12 cellular contexts compared by ENCODE assay signal in genomic region chr15:70463453-70463834, GRCh38.
DNase-seq lines count a peak whose midpoint lies in the region; ATAC-seq and TF ChIP-seq lines count a peak whose summit lies in the region.
"Had no signal": no experiment of that assay in that cellular context is flagged by ENCODE, and none has a peak within 500 bp of the region (broad histone marks: within the 10 kb centered on the region; RNA-seq: fewer than 3 reads in every experiment).

No MANE protein-coding gene starts in this region.

- H3K4me3 ChIP-seq in BLaER1 = no peak overlapping the region
- H3K4me3 ChIP-seq: suprapubic skin had no signal

- H3K4me2 ChIP-seq in BLaER1 = peak overlapping the region; percentile 27

- no peak overlapping the region for H3K9ac ChIP-seq in BLaER1

- H3K9me3 Mint-ChIP-seq in CD4-positive, alpha-beta T cell = no peaks in the 10 kb centered on the region
- no peaks in the 10 kb centered on the region for H3K9me3 Mint-ChIP-seq in activated CD4-positive, alpha-beta memory T cell treated with anti-CD3 and anti-CD28 coated beads for 36 hours

- no peaks in the 10 kb centered on the region for H3K36me3 Mint-ChIP-seq in CD4-positive, alpha-beta T cell (ENCODE audit: low read depth)
- no peaks in the 10 kb centered on the region for H3K36me3 Mint-ChIP-seq in activated CD4-positive, alpha-beta memory T cell treated with anti-CD3 and anti-CD28 coated beads for 36 hours

- H3K9me3 ChIP-seq in BLaER1 = no peaks in the 10 kb centered on the region
- H3K9me3 ChIP-seq in CD4-positive, alpha-beta T cell (ENCODE audit: control insufficient read depth, low read length) = no peaks in the 10 kb centered on the region
- H3K9me3 ChIP-seq: suprapubic skin had no signal

- no peak overlapping the region for H3K27ac ChIP-seq in BLaER1
- no peak overlapping the region for H3K27ac ChIP-seq in CD4-positive, alpha-beta T cell (ENCODE audit: low read depth, low read length)
- H3K27ac ChIP-seq: suprapubic skin had no signal

- peaks cover 19% of the 10 kb centered on the region; the same call in 1 of the 2 replicates for H4K20me1 ChIP-seq in BLaER1

- no peak for TF ChIP-seq CTCF in CD4-positive, alpha-beta T cell (IDR thresholded peaks at IDR 0.05)

- intact Hi-C loops in CD4-positive, alpha-beta T cell (cut with DNase I, micrococcal nuclease) = loop anchor here in 1 of 2 experiments (5.0 to 10.0 kb wide), 2 partner anchors 119 to 349 kb away; no protein-coding TSS in a partner anchor
- intact Hi-C loops in activated CD4-positive, alpha-beta memory T cell treated with anti-CD3 and anti-CD28 coated beads for 36 hours (cut with micrococcal nuclease) = loop anchor here (5.0 kb wide), 2 partner anchors 941 to 986 kb away; no protein-coding TSS in a partner anchor

- H3K4me1 Mint-ChIP-seq in CD4-positive, alpha-beta T cell (ENCODE audit: low read depth) = peaks cover 11% of the 10 kb centered on the region
- H3K4me1 Mint-ChIP-seq in activated CD4-positive, alpha-beta memory T cell treated with anti-CD3 and anti-CD28 coated beads for 36 hours (ENCODE audit: low read depth) = peaks cover 16% of the 10 kb centered on the region

- DNase-seq in NOMO-1 treated with DMSO at 0.1 percent for 48 hours (lab: John Stamatoyannopoulos, UW; ENCODE audit: unreplicated experiment) (peak; percentile 75), NCI-H2196 treated with DMSO at 0.1 percent for 48 hours (lab: John Stamatoyannopoulos, UW; ENCODE audit: unreplicated experiment) (no peak)
- DNase-seq in CD4-positive, alpha-beta T cell = no peak
- no peak for DNase-seq in activated CD4-positive, alpha-beta memory T cell treated with anti-CD3 and anti-CD28 coated beads for 36 hours
- DNase-seq: cortex of kidney, HCEC 1CT, NCI-H1930 had no signal

- H3K4me3 Mint-ChIP-seq in CD4-positive, alpha-beta T cell = no peak overlapping the region
- no peak overlapping the region for H3K4me3 Mint-ChIP-seq in activated CD4-positive, alpha-beta memory T cell treated with anti-CD3 and anti-CD28 coated beads for 36 hours

- ATAC-seq in GM19351 (IDR thresholded peaks at IDR 0.05; ENCODE audit: unreplicated experiment) (peak; percentile 30), HG02885 (IDR thresholded peaks at IDR 0.05; ENCODE audit: poor library complexity, unreplicated experiment) (peak; percentile 29), HG03095 (IDR thresholded peaks at IDR 0.05; ENCODE audit: unreplicated experiment) (no peak)
- no peak for ATAC-seq in CD4-positive, alpha-beta T cell (ENCODE audit: poor library complexity)

- POLR2A ChIA-PET in CD4-positive, alpha-beta T cell (lab: Charles Lee) = no interaction called here
- POLR2A ChIA-PET in activated CD4-positive, alpha-beta memory T cell treated with anti-CD3 and anti-CD28 coated beads for 36 hours (lab: Charles Lee) = interaction anchor here (0.5 to 0.6 kb wide), 2 partner anchors 71 to 177 kb away, joined by 4 to 5 read pairs; no protein-coding TSS in a partner anchor

- H3K27ac Mint-ChIP-seq in CD4-positive, alpha-beta T cell = no peak overlapping the region
- no peak overlapping the region for H3K27ac Mint-ChIP-seq in activated CD4-positive, alpha-beta memory T cell treated with anti-CD3 and anti-CD28 coated beads for 36 hours

- no peaks in the 10 kb centered on the region for H3K27me3 ChIP-seq in BLaER1
- H3K27me3 ChIP-seq in CD4-positive, alpha-beta T cell (ENCODE audit: control insufficient read depth, insufficient read depth, low read length) = no peaks in the 10 kb centered on the region
- H3K27me3 ChIP-seq: suprapubic skin had no signal

- CTCF ChIA-PET in CD4-positive, alpha-beta T cell (lab: Charles Lee) = interaction anchor here (0.6 to 1.2 kb wide), 2 partner anchors 12 to 18 kb away, joined by 3 read pairs; no protein-coding TSS in a partner anchor
- CTCF ChIA-PET in activated CD4-positive, alpha-beta memory T cell treated with anti-CD3 and anti-CD28 coated beads for 36 hours (lab: Charles Lee) = interaction anchor here (0.7 to 1.5 kb wide), 5 partner anchors 17 to 985 kb away, joined by 3 to 4 read pairs (median 3); no protein-coding TSS in a partner anchor

- no peaks in the 10 kb centered on the region for H3K36me3 ChIP-seq in BLaER1
- H3K36me3 ChIP-seq: suprapubic skin had no signal

- H3K4me1 ChIP-seq in BLaER1 = peaks cover 14% of the 10 kb centered on the region; the same call in 1 of the 2 replicates

- no peaks in the 10 kb centered on the region for H3K27me3 Mint-ChIP-seq in CD4-positive, alpha-beta T cell
- H3K27me3 Mint-ChIP-seq in activated CD4-positive, alpha-beta memory T cell treated with anti-CD3 and anti-CD28 coated beads for 36 hours = peaks cover 25% of the 10 kb centered on the region

Comparison
In these comparisons a context has a peak if more than half of its experiments do, and no peak if none do; other contexts are left out.
1. ATAC-seq: peak in GM19351 (single experiment) and HG02885 (single experiment); none in CD4-positive, alpha-beta T cell (single experiment) and HG03095 (single experiment).